Comparison of ENCODE assay signal across 8 cellular contexts in genomic region chr5:43105369-43106289, GRCh38. TPM values are rescaled to one million over a fixed set of nuclear protein-coding genes. Genes with fewer than 3 reads are reported as not detected.
A peak's percentile ranks its signal among the peaks of the same experiment; 100 is the strongest.
DNase-seq lines count a peak whose midpoint lies in the region; ATAC-seq and TF ChIP-seq lines count a peak whose summit lies in the region.

No MANE protein-coding gene starts in this region.

- H3K36me3 Mint-ChIP-seq in activated CD4-positive, alpha-beta T cell treated with anti-CD3 and anti-CD28 coated beads, Interleukin-2, amount 10 ng/mL, durations not matched to agents 24 days and 14 days (ENCODE audit: low read depth): no peaks in the 10 kb centered on the region

- H3K27me3 Mint-ChIP-seq in activated CD4-positive, alpha-beta T cell treated with anti-CD3 and anti-CD28 coated beads, Interleukin-2, amount 10 ng/mL, durations not matched to agents 24 days and 14 days: no peaks in the 10 kb centered on the region

- peak overlapping the region; percentile 87 for H3K4me3 Mint-ChIP-seq in activated CD4-positive, alpha-beta T cell treated with anti-CD3 and anti-CD28 coated beads, Interleukin-2, amount 10 ng/mL, durations not matched to agents 24 days and 14 days

- DNase-seq in NCI-H526 (lab: John Stamatoyannopoulos, UW): peak; percentile 97 to 99
- DNase-seq in activated CD4-positive, alpha-beta T cell treated with anti-CD3 and anti-CD28 coated beads, Interleukin-2, amount 10 ng/mL, durations not matched to agents 24 days and 14 days: peak; percentile 96
- DNase-seq in cortex of kidney (lab: John Stamatoyannopoulos, UW): peak; percentile 9
- peak; percentile 90 for DNase-seq in left lobe of liver (ENCODE audit: low spot score)
- peak; percentile 83 for DNase-seq in stimulated activated CD4-positive, alpha-beta T cell treated with anti-CD3 and anti-CD28 coated beads, Interleukin-2, amount 100 ng/mL, for 4 hours (ENCODE audit: low read depth)

- H3K27ac ChIP-seq in C4-2B: no peak overlapping the region; the same call in 1 of the 2 replicates

- H3K4me1 Mint-ChIP-seq in activated CD4-positive, alpha-beta T cell treated with anti-CD3 and anti-CD28 coated beads, Interleukin-2, amount 10 ng/mL, durations not matched to agents 24 days and 14 days: peaks cover 39% of the 10 kb centered on the region

- ATAC-seq in GM19372 (IDR thresholded peaks at IDR 0.05; ENCODE audit: low read depth, unreplicated experiment) (peak; percentile 93), HG03520 (IDR thresholded peaks at IDR 0.05; ENCODE audit: unreplicated experiment) (peak; percentile 95), left lobe of liver (peak; percentile 99)

- peak overlapping the region; percentile 90 for H3K27ac Mint-ChIP-seq in activated CD4-positive, alpha-beta T cell treated with anti-CD3 and anti-CD28 coated beads, Interleukin-2, amount 10 ng/mL, durations not matched to agents 24 days and 14 days

- TF ChIP-seq CTCF in C4-2B (conservative IDR thresholded peaks at IDR 0.05): peak; percentile 100

- H3K9me3 Mint-ChIP-seq in activated CD4-positive, alpha-beta T cell treated with anti-CD3 and anti-CD28 coated beads, Interleukin-2, amount 10 ng/mL, durations not matched to agents 24 days and 14 days: no peaks in the 10 kb centered on the region

- intact Hi-C loops in activated CD4-positive, alpha-beta T cell treated with anti-CD3 and anti-CD28 coated beads, Interleukin-2, amount 10 ng/mL, durations not matched to agents 24 days and 14 days (cut with micrococcal nuclease): loop anchor here (1.0 to 10.0 kb wide), 13 partner anchors 16 to 449 kb away; partner anchors contain the start of gene PAIP1

RNA-seq across cellular contexts. Expression of gene ZNF131, which starts 15.1 kb away (rescaled TPM):
- total RNA-seq in activated CD4-positive, alpha-beta T cell treated with anti-CD3 and anti-CD28 coated beads, Interleukin-2, amount 10 ng/mL, durations not matched to agents 24 days and 14 days: 37.9 and 40.1 TPM in 2 replicates
- 12.4 TPM for total RNA-seq in left lobe of liver

Comparison
In these comparisons a context has a peak if more than half of its experiments do, and no peak if none do; other contexts are left out.
1. DNase-seq: peak in every context shown above with its lines; median percentile 98 in NCI-H526; 96 in activated CD4-positive, alpha-beta T cell treated with anti-CD3 and anti-CD28 coated beads, Interleukin-2, amount 10 ng/mL, durations not matched to agents 24 days and 14 days; 90 in left lobe of liver; 83 in stimulated activated CD4-positive, alpha-beta T cell treated with anti-CD3 and anti-CD28 coated beads, Interleukin-2, amount 100 ng/mL, for 4 hours; 9 in cortex of kidney.